Comparison of ENCODE assay signal across 7 cellular contexts in the genomic region with DNA sequence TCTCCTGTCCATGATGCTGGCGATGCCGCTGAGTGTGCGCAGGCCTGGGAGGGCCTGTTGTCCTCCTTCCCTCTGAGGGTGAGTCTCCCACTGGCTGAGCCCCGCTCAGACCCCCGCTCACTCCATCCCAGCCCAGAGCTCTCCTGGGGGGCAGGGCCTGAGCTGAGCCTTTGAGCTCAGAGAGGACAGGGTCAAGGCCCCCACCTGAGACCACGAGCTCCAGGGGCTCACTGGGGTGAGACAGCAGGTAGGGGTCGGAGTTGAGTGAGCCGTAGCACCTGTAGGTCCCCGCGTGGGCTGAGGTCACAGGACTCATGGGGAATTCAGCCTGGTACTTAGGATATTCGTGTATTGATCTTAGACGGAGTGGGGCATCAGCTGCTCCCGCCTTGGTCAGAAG. TPM values are rescaled to one million over a fixed set of nuclear protein-coding genes. Genes with fewer than 3 reads are reported as not detected.
"Had no signal": no experiment of that assay in that cellular context is flagged by ENCODE, and none has a peak within 500 bp of the region (broad histone marks: within the 10 kb centered on the region; RNA-seq: fewer than 3 reads in every experiment).

No MANE protein-coding gene starts in this region.

RNA-seq across cellular contexts. Expression of a gene that starts 2.9 kb away (rescaled TPM):
- total RNA-seq: GM23338, H1, H7, HepG2, HFFc6, HT1080 had no signal
- polyA plus RNA-seq: GM23338, H1, HepG2 had no signal

RNA-seq across cellular contexts. Expression of a gene that starts 21.0 kb away (rescaled TPM):
- total RNA-seq: GM23338, H1, H7, HepG2, HFFc6, HT1080 had no signal
- polyA plus RNA-seq: GM23338, HepG2, IgD-negative memory B cell had no signal

RNA-seq across cellular contexts. Expression of a gene that starts 34.9 kb away (rescaled TPM):
- total RNA-seq: GM23338, H1, H7, HepG2, HFFc6, HT1080 had no signal
- polyA plus RNA-seq: GM23338, H1, HepG2 had no signal

RNA-seq across cellular contexts. Expression of a gene that starts 35.5 kb away (rescaled TPM):
- total RNA-seq: GM23338, H1, H7, HepG2, HFFc6, HT1080 had no signal
- polyA plus RNA-seq: GM23338, H1, HepG2 had no signal

RNA-seq across cellular contexts. Expression of a gene that starts 55.2 kb away (rescaled TPM):
- total RNA-seq: GM23338, H1, H7, HepG2, HFFc6, HT1080 had no signal
- polyA plus RNA-seq: GM23338, H1 had no signal
